Comparison of ENCODE assay signal across 17 cellular contexts in the genomic region with DNA sequence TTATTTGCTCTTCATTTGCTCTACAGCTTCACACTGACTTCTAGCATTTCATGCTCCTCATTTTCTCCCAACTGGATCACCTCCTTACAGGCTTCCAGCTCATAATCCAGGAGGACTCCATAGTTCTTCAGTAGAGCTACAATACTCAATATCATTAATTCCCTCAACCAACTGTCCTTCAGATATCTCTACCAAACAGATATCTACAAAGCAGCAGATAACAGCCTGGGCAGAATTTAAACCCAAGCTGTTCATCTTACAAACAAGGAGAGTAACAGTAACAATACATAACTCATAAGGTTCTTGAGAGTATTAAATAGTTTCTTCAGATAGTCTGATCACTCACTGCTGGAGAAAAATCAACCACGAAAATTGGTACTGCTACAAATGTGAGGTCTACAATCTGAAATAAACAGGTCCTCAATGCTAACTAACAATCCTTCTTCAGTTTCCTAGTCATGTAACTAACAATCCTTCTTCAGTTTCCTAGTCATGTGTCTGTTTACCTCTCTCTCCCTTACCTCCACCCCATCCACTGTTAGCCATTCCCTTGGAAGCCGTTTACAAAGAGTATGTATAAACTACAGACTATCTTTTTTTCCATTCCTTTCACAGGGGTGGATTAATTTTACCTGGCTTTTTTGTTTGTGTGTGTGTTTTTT.
"Had no signal": no experiment of that assay in that cellular context is flagged by ENCODE, and none has a peak within 500 bp of the region (broad histone marks: within the 10 kb centered on the region; RNA-seq: fewer than 3 reads in every experiment).

No MANE protein-coding gene starts in this region.

- H2AFZ ChIP-seq: hepatocyte had no signal

- DNase-seq: effector memory CD4-positive, alpha-beta T cell; foreskin melanocyte; head of caudate nucleus; kidney; left cardiac atrium; mammary epithelial cell; naive thymus-derived CD4-positive, alpha-beta T cell; nephron progenitor cell; posterior cingulate gyrus; stimulated activated CD4-positive, alpha-beta T cell treated with anti-CD3 and anti-CD28 coated beads, Interleukin-2, amount 100 ng/mL, for 24 hours; stimulated activated CD4-positive, alpha-beta T cell treated with anti-CD3 and anti-CD28 coated beads, Interleukin-4, amount 100 ng/mL, for 4 hours; stimulated activated naive B cell treated with anti-CD40 and anti-IgM and Interleukin-4, amounts not matched to agents 10 μg/mL and 1 μg/mL and 100 μg/mL, for 72 hours; stimulated activated naive CD8-positive, alpha-beta T cell treated with anti-CD3 and anti-CD28 coated beads, Interleukin-15, amount 100 ng/mL, for 72 hours; transverse colon had no signal

- H3K27me3 ChIP-seq: hepatocyte, transverse colon had no signal

- H3K4me3 Mint-ChIP-seq: naive thymus-derived CD4-positive, alpha-beta T cell; nephron progenitor cell; stimulated activated naive B cell treated with anti-CD40 and anti-IgM and Interleukin-4, amounts not matched to agents 10 μg/mL and 1 μg/mL and 100 μg/mL, for 72 hours; stimulated activated naive CD8-positive, alpha-beta T cell treated with anti-CD3 and anti-CD28 coated beads, Interleukin-15, amount 100 ng/mL, for 72 hours had no signal

- H3K4me2 ChIP-seq: hepatocyte had no signal

- H3K27me3 Mint-ChIP-seq: stimulated activated naive B cell treated with anti-CD40 and anti-IgM and Interleukin-4, amounts not matched to agents 10 μg/mL and 1 μg/mL and 100 μg/mL, for 72 hours; stimulated activated naive CD8-positive, alpha-beta T cell treated with anti-CD3 and anti-CD28 coated beads, Interleukin-15, amount 100 ng/mL, for 72 hours had no signal

- ATAC-seq: left cardiac atrium; naive thymus-derived CD4-positive, alpha-beta T cell; sciatic nerve; stimulated activated naive B cell treated with anti-CD40 and anti-IgM and Interleukin-4, amounts not matched to agents 10 μg/mL and 1 μg/mL and 100 μg/mL, for 72 hours; stimulated activated naive CD8-positive, alpha-beta T cell treated with anti-CD3 and anti-CD28 coated beads, Interleukin-15, amount 100 ng/mL, for 72 hours had no signal

- H3K4me3 ChIP-seq: hepatocyte, thoracic aorta, transverse colon had no signal

- H3K27ac Mint-ChIP-seq: naive thymus-derived CD4-positive, alpha-beta T cell; nephron progenitor cell; stimulated activated naive B cell treated with anti-CD40 and anti-IgM and Interleukin-4, amounts not matched to agents 10 μg/mL and 1 μg/mL and 100 μg/mL, for 72 hours; stimulated activated naive CD8-positive, alpha-beta T cell treated with anti-CD3 and anti-CD28 coated beads, Interleukin-15, amount 100 ng/mL, for 72 hours had no signal

- H3K36me3 ChIP-seq: thoracic aorta, transverse colon had no signal

- H3K27ac ChIP-seq: hepatocyte, thoracic aorta had no signal

- H3K9me3 ChIP-seq: thoracic aorta, transverse colon had no signal

- H3K9me3 Mint-ChIP-seq: naive thymus-derived CD4-positive, alpha-beta T cell; nephron progenitor cell; stimulated activated naive CD8-positive, alpha-beta T cell treated with anti-CD3 and anti-CD28 coated beads, Interleukin-15, amount 100 ng/mL, for 72 hours had no signal
